Comparison of ENCODE assay signal across 24 cellular contexts in genomic region chr10:4326647-4327046, GRCh38.
A peak's percentile ranks its signal among the peaks of the same experiment; 100 is the strongest.
DNase-seq lines count a peak whose midpoint lies in the region; ATAC-seq and TF ChIP-seq lines count a peak whose summit lies in the region.
"Had no signal": no experiment of that assay in that cellular context is flagged by ENCODE, and none has a peak within 500 bp of the region (broad histone marks: within the 10 kb centered on the region; RNA-seq: fewer than 3 reads in every experiment).

No MANE protein-coding gene starts in this region.

- intact Hi-C loops in HCT116 (cut with micrococcal nuclease) (loop anchor here (5.0 kb wide), 1 partner anchor 1094 kb away; no protein-coding TSS in a partner anchor), left ventricle myocardium superior (cut with micrococcal nuclease) (no loop called here), esophagus muscularis mucosa (cut with DNase I) (no loop called here)

- no peak overlapping the region for H2BK120ac ChIP-seq in trophoblast cell (ENCODE audit: insufficient read depth, low read length, poor library complexity)

- H3K79me2 ChIP-seq in HCT116 (ENCODE audit: insufficient read depth, low read length) (no peaks in the 10 kb centered on the region), trophoblast cell (ENCODE audit: control insufficient read depth, insufficient read depth, low read length, poor library complexity) (no peaks in the 10 kb centered on the region), osteoblast (ENCODE audit: insufficient read depth, low read length) (no peaks in the 10 kb centered on the region)

- POLR2A ChIA-PET in HCT116 (lab: Charles Lee): no interaction called here

- no CpG with 5 or more reads among the region's 5 CpGs for WGBS in trophoblast cell (ENCODE audit: extremely low coverage, insufficient coverage, insufficient read length)
- 95% methylated on average over 5 of the region's 5 CpGs for WGBS in esophagus muscularis mucosa

- H3K79me1 ChIP-seq in trophoblast cell (ENCODE audit: low read length): peaks cover 12% of the 10 kb centered on the region

- peak overlapping the region; percentile 9 for H4K8ac ChIP-seq in trophoblast cell (ENCODE audit: low read depth, low read length)

- no peak overlapping the region for H3K23ac ChIP-seq in trophoblast cell (ENCODE audit: low read length)

- RAD21 ChIA-PET in HCT116 (lab: Charles Lee; ENCODE audit: low non-redundant PET in 1 of 2, low total read pairs in 2 of 2, uncharacterized antibody in 2 of 2, unreplicated experiment in 2 of 2): no interaction called here

- H3K18ac ChIP-seq in trophoblast cell (ENCODE audit: low read length): no peak overlapping the region

- no peak overlapping the region for H2AK5ac ChIP-seq in trophoblast cell (ENCODE audit: low read length)

- no peak for TF ChIP-seq EP300 in esophagus muscularis mucosa (IDR thresholded peaks at IDR 0.05)

- H3K9ac ChIP-seq in HCT116 (ENCODE audit: low read length): no peak overlapping the region
- no peak overlapping the region for H3K9ac ChIP-seq in trophoblast cell (ENCODE audit: low read length)
- H3K9ac ChIP-seq: BLaER1 had no signal

- H2BK5ac ChIP-seq in trophoblast cell (ENCODE audit: low read depth, low read length, poor library complexity): no peak overlapping the region

- H4K12ac ChIP-seq in trophoblast cell (ENCODE audit: low read depth, low read length): no peak overlapping the region

- H3K9me3 ChIP-seq in HCT116 (ENCODE audit: control insufficient read depth in 1 of 2, insufficient read depth in 1 of 2, low read depth in 1 of 2, low read length in 2 of 2): no peaks in the 10 kb centered on the region
- H3K9me3 ChIP-seq in trophoblast cell (ENCODE audit: insufficient read depth, low read depth, low read length): no peaks in the 10 kb centered on the region
- no peaks in the 10 kb centered on the region for H3K9me3 ChIP-seq in osteoblast (ENCODE audit: low read depth, low read length)
- no peaks in the 10 kb centered on the region for H3K9me3 ChIP-seq in esophagus muscularis mucosa
- H3K9me3 ChIP-seq: BE2C, BLaER1 had no signal

- TF ChIP-seq POLR2A in HCT116 (IDR thresholded peaks at IDR 0.05; ENCODE audit: borderline replicate concordance, extremely low read depth, insufficient read depth, insufficient read length) (no peak), esophagus muscularis mucosa (IDR thresholded peaks at IDR 0.05; ENCODE audit: low read depth) (no peak)

- H3K4me3 ChIP-seq in HCT116 (replicated peaks in 1 of 2; ENCODE audit: low read depth in 1 of 2, low read length in 2 of 2): no peak overlapping the region
- H3K4me3 ChIP-seq in trophoblast cell (ENCODE audit: low read depth, low read length): no peak overlapping the region
- H3K4me3 ChIP-seq in osteoblast (ENCODE audit: insufficient read depth, low read length): no peak overlapping the region
- H3K4me3 ChIP-seq in esophagus muscularis mucosa: no peak overlapping the region
- H3K4me3 ChIP-seq: BLaER1 had no signal

- TF ChIP-seq RAD21 in HCT116 (IDR thresholded peaks at IDR 0.05; ENCODE audit: low read depth): no peak

- peak overlapping the region; percentile 35 for H4K91ac ChIP-seq in trophoblast cell (ENCODE audit: low read depth, low read length)

- H3K27ac ChIP-seq in HCT116 (ENCODE audit: low read depth, low read length) (no peak overlapping the region), trophoblast cell (ENCODE audit: low read depth, low read length) (no peak overlapping the region), osteoblast (ENCODE audit: low read depth, low read length) (no peak overlapping the region), esophagus muscularis mucosa (replicated peaks in 1 of 4) (no peak overlapping the region)
- H3K27ac ChIP-seq: BLaER1 had no signal

- no peak overlapping the region for H3K14ac ChIP-seq in trophoblast cell (ENCODE audit: low read length)

- CTCF ChIA-PET in HCT116 (lab: Charles Lee): no interaction called here

- H2BK12ac ChIP-seq in trophoblast cell (ENCODE audit: low read length): peak overlapping the region; percentile 65

- ATAC-seq in HCT116 (no peak), left ventricle myocardium superior (no peak)

- H3K27me3 ChIP-seq in HCT116 (ENCODE audit: insufficient read depth, low read length): no peaks in the 10 kb centered on the region
- H3K27me3 ChIP-seq in trophoblast cell (ENCODE audit: insufficient read depth, low read length): no peaks in the 10 kb centered on the region
- H3K27me3 ChIP-seq in osteoblast (ENCODE audit: insufficient read depth, low read length): no peaks in the 10 kb centered on the region
- H3K27me3 ChIP-seq in esophagus muscularis mucosa: no peaks in the 10 kb centered on the region
- H3K27me3 ChIP-seq: BE2C, BLaER1 had no signal

- DNase-seq in HCT116 (ENCODE audit: low read depth, low spot score): no peak
- DNase-seq in SW480 (ENCODE audit: low spot score): peak; percentile 46
- DNase-seq in islet precursor cell: peak; percentile 95
- DNase-seq in trophoblast cell: no peak
- no peak for DNase-seq in osteoblast (ENCODE audit: insufficient read length, low spot score, missing footprints)
- no peak for DNase-seq in T-helper 1 cell
- DNase-seq in left ventricle myocardium superior: no peak
- DNase-seq in esophagus muscularis mucosa (ENCODE audit: extremely low spot score): no peak
- DNase-seq: 8988T; ACHN; BE2C; C1 segment of cervical spinal cord; CD4-positive, alpha-beta memory T cell; CD4-positive, CD25-positive, alpha-beta regulatory T cell; CD8-positive, alpha-beta memory T cell; COR-L47; DMS 273 treated with DMSO at 0.1 percent for 48 hours; DMS153; DMS53; DMS79; DND-41; EL; GF-D8 had no signal

- peaks cover 0 to 9% of the 10 kb centered on the region in 2 experiments; a peak in 2 of 4 replicates for H3K4me1 ChIP-seq in HCT116 (ENCODE audit: control insufficient read depth in 1 of 2, insufficient read depth in 2 of 2, low read length in 2 of 2)
- peaks cover 1 to 5% of the 10 kb centered on the region in 2 experiments for H3K4me1 ChIP-seq in trophoblast cell (ENCODE audit: control insufficient read depth in 1 of 2, insufficient read depth in 2 of 2, low read length in 2 of 2)
- no peaks in the 10 kb centered on the region for H3K4me1 ChIP-seq in osteoblast (ENCODE audit: insufficient read depth, low read length)
- no peaks in the 10 kb centered on the region for H3K4me1 ChIP-seq in esophagus muscularis mucosa
- H3K4me1 ChIP-seq: BE2C, BLaER1 had no signal

- TF ChIP-seq CTCF in HCT116 (IDR thresholded peaks at IDR 0.05 in 2 of 3, conservative IDR thresholded peaks at IDR 0.05 in 1 of 3; ENCODE audit: borderline replicate concordance in 1 of 3, insufficient read depth in 1 of 3, low read depth in 2 of 3, low read length in 2 of 3) (no peak), osteoblast (IDR thresholded peaks at IDR 0.05; ENCODE audit: extremely low read depth, low read depth, low read length) (no peak), esophagus muscularis mucosa (IDR thresholded peaks at IDR 0.05) (no peak)

- H4K20me1 ChIP-seq in HCT116 (ENCODE audit: insufficient read depth) (no peaks in the 10 kb centered on the region), osteoblast (ENCODE audit: insufficient read depth, low read length) (no peaks in the 10 kb centered on the region)
- H4K20me1 ChIP-seq: BLaER1 had no signal

- BruUV-seq in HCT116 (replicated peaks; lab: Mats Ljungman, UMichigan): no TSS peak

- H3K4ac ChIP-seq in trophoblast cell (ENCODE audit: low read depth, low read length): no peak overlapping the region

- no peaks in the 10 kb centered on the region for H3K9me2 ChIP-seq in HCT116 (ENCODE audit: insufficient read depth)

- no peaks in the 10 kb centered on the region for H3K36me3 ChIP-seq in HCT116 (ENCODE audit: control insufficient read depth in 1 of 2, insufficient read depth in 2 of 2, low read length in 2 of 2)
- no peaks in the 10 kb centered on the region for H3K36me3 ChIP-seq in trophoblast cell (ENCODE audit: control insufficient read depth in 1 of 2, insufficient read depth in 2 of 2, low read length in 2 of 2)
- no peaks in the 10 kb centered on the region for H3K36me3 ChIP-seq in osteoblast (ENCODE audit: insufficient read depth, low read length)
- no peaks in the 10 kb centered on the region for H3K36me3 ChIP-seq in esophagus muscularis mucosa
- H3K36me3 ChIP-seq: BE2C, BLaER1 had no signal

- H3K4me2 ChIP-seq in HCT116 (ENCODE audit: low read length) (no peak overlapping the region), trophoblast cell (ENCODE audit: low read length) (no peak overlapping the region), osteoblast (ENCODE audit: insufficient read depth, low read length) (no peak overlapping the region)
- H3K4me2 ChIP-seq: BLaER1 had no signal

- H2AFZ ChIP-seq in HCT116 (ENCODE audit: low read depth, low read length, poor library complexity, severe bottlenecking) (no peak overlapping the region), trophoblast cell (ENCODE audit: insufficient read depth, low read length, poor library complexity) (no peak overlapping the region), osteoblast (ENCODE audit: low read length) (no peak overlapping the region)

TF ChIP-seq in HCT116, 20 proteins besides CTCF, POLR2A, EP300 and RAD21:
- TF ChIP-seq MAX (IDR thresholded peaks at IDR 0.05): no peak
- TF ChIP-seq TCF7L2 (IDR thresholded peaks at IDR 0.05; ENCODE audit: borderline replicate concordance, extremely low read depth, insufficient read depth, insufficient read length): peak; percentile 25

Comparison
In these comparisons a context has a peak if more than half of its experiments do, and no peak if none do; other contexts are left out.
1. DNase-seq: peak in SW480 (single experiment) and islet precursor cell (single experiment); none in HCT116 (single experiment), trophoblast cell (0 of 2), osteoblast (single experiment), T-helper 1 cell (0 of 5), left ventricle myocardium superior (single experiment) and esophagus muscularis mucosa (single experiment).